Comparison of ENCODE assay signal across 35 cellular contexts in the genomic region with DNA sequence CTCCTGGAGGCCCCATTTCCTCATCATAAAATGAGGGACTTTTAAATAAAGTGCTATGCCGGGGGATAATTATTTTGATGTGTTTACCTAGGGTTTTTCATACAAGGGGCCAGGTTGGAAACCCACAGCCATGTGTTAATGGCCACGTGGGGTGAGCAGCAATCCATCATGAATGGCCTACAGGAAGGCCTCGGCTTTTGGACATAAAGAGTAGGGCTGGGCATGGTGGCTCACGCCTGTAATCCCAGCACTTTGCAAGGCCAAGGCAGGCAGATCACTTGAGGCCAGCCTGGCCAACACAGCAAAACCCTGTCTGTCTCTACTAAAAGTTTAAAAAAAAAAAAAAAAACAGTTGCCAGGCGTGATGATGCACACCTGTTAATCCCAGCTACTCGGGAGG.
"Had no signal": no experiment of that assay in that cellular context is flagged by ENCODE, and none has a peak within 500 bp of the region (broad histone marks: within the 10 kb centered on the region; RNA-seq: fewer than 3 reads in every experiment).

No MANE protein-coding gene starts in this region.

- H3K9ac ChIP-seq: SK-N-SH had no signal

- H3K4me3 ChIP-seq: coronary artery, dorsolateral prefrontal cortex, gastroesophageal sphincter, pancreas, psoas muscle, smooth muscle cell, upper lobe of left lung had no signal

- H3K4me1 Mint-ChIP-seq: activated CD4-positive, alpha-beta T cell treated with anti-CD3 and anti-CD28 coated beads, Interleukin-2, amount 10 ng/mL, durations not matched to agents 24 days and 14 days; activated naive CD8-positive, alpha-beta T cell treated with anti-CD3 and anti-CD28 coated beads for 36 hours; mesothelial cell of epicardium; naive B cell had no signal

- H3K4me2 ChIP-seq: SK-N-SH, smooth muscle cell had no signal

- H3K4me3 Mint-ChIP-seq: activated CD4-positive, alpha-beta T cell treated with anti-CD3 and anti-CD28 coated beads, Interleukin-2, amount 10 ng/mL, durations not matched to agents 24 days and 14 days; activated CD8-positive, alpha-beta T cell treated with anti-CD3 and anti-CD28 coated beads for 36 hours; activated naive CD4-positive, alpha-beta T cell treated with anti-CD3 and anti-CD28 coated beads for 36 hours; activated naive CD8-positive, alpha-beta T cell treated with anti-CD3 and anti-CD28 coated beads for 36 hours; activated T-cell treated with anti-CD3 and anti-CD28 coated beads, Interleukin-2, amount 50 U/mL, for 4 hours; immature natural killer cell; mesothelial cell of epicardium; naive B cell; nephron progenitor cell; T-helper 1 cell treated with Interleukin-12 subunit alpha and Interleukin-12 subunit beta and Interleukin-4 antibody, amounts not matched to agents 30 μg/mL and 1 μg/mL, for 36 hours had no signal

- H3K27me3 Mint-ChIP-seq: activated CD4-positive, alpha-beta T cell treated with anti-CD3 and anti-CD28 coated beads, Interleukin-2, amount 10 ng/mL, durations not matched to agents 24 days and 14 days; activated CD8-positive, alpha-beta T cell treated with anti-CD3 and anti-CD28 coated beads for 36 hours; activated naive CD8-positive, alpha-beta T cell treated with anti-CD3 and anti-CD28 coated beads for 36 hours; naive B cell had no signal

- H3K4me1 ChIP-seq: pancreas, psoas muscle, upper lobe of left lung had no signal

- DNase-seq: activated CD4-positive, alpha-beta T cell treated with anti-CD3 and anti-CD28 coated beads, Interleukin-2, amount 10 ng/mL, durations not matched to agents 24 days and 14 days; activated CD8-positive, alpha-beta T cell treated with anti-CD3 and anti-CD28 coated beads for 36 hours; activated naive CD4-positive, alpha-beta T cell treated with anti-CD3 and anti-CD28 coated beads for 36 hours; activated naive CD8-positive, alpha-beta T cell treated with anti-CD3 and anti-CD28 coated beads for 36 hours; activated T-cell treated with anti-CD3 and anti-CD28 coated beads, Interleukin-2, amount 50 U/mL, for 4 hours; amniotic stem cell; brain microvascular endothelial cell; effector memory CD4-positive, alpha-beta T cell; hippocampal formation; immature natural killer cell; kidney; naive B cell; nephron progenitor cell; pancreas; psoas muscle; SK-N-SH; stimulated activated CD4-positive, alpha-beta T cell treated with anti-CD3 and anti-CD28 coated beads, Interleukin-15, amount 100 ng/mL, for 24 hours; stimulated activated CD4-positive, alpha-beta T cell treated with anti-CD3 and anti-CD28 coated beads, Interleukin-2, amount 100 ng/mL, for 24 hours; stimulated activated naive CD4-positive, alpha-beta T cell; SW 1271; T-helper 9 cell had no signal

- FAIRE-seq: astrocyte, kidney, pancreas, TTC549 had no signal

- H3K27ac ChIP-seq: brain microvascular endothelial cell, coronary artery, dorsolateral prefrontal cortex, gastroesophageal sphincter, neutrophil, pancreas, psoas muscle, upper lobe of left lung, VCaP had no signal

- H3K36me3 ChIP-seq: pancreas had no signal

- H3K27ac Mint-ChIP-seq: activated CD4-positive, alpha-beta T cell treated with anti-CD3 and anti-CD28 coated beads, Interleukin-2, amount 10 ng/mL, durations not matched to agents 24 days and 14 days; activated CD8-positive, alpha-beta T cell treated with anti-CD3 and anti-CD28 coated beads for 36 hours; activated naive CD4-positive, alpha-beta T cell treated with anti-CD3 and anti-CD28 coated beads for 36 hours; activated naive CD8-positive, alpha-beta T cell treated with anti-CD3 and anti-CD28 coated beads for 36 hours; activated T-helper 2 cell treated with anti-CD3 and anti-CD28 coated beads, Interferon-gamma antibody, Interleukin-2, Interleukin-4, amounts not matched to agents 10 μg/mL and 5 μg/mL and 100 μg/mL, durations not matched to agents 14 hours and 24 hours and 36 hours; immature natural killer cell; T-helper 1 cell treated with Interleukin-12 subunit alpha and Interleukin-12 subunit beta and Interleukin-4 antibody, amounts not matched to agents 30 μg/mL and 1 μg/mL, for 36 hours had no signal

- H3K27me3 ChIP-seq: brain microvascular endothelial cell, dorsolateral prefrontal cortex, gastroesophageal sphincter, neutrophil, pancreas, upper lobe of left lung had no signal

- ATAC-seq: activated CD4-positive, CD25-positive, alpha-beta regulatory T cell treated with anti-CD3 and anti-CD28 coated beads, Interleukin-2, amount 50 U/mL, for 24 hours; activated CD8-positive, alpha-beta T cell treated with anti-CD3 and anti-CD28 coated beads for 36 hours; activated T-cell treated with anti-CD3 and anti-CD28 coated beads, Interleukin-2, amount 50 U/mL, for 4 hours; gastroesophageal sphincter; left colon; pancreas; psoas muscle had no signal

- H3K9me3 ChIP-seq: neutrophil, pancreas, SK-N-SH had no signal
